Comparison of ENCODE assay signal across 21 cellular contexts in genomic region chr2:37602040-37602439, GRCh38.
DNase-seq lines count a peak whose midpoint lies in the region; ATAC-seq lines count a peak whose summit lies in the region.
"Had no signal": no experiment of that assay in that cellular context is flagged by ENCODE, and none has a peak within 500 bp of the region (broad histone marks: within the 10 kb centered on the region; RNA-seq: fewer than 3 reads in every experiment).

No MANE protein-coding gene starts in this region.

- H3K36me3 ChIP-seq in endocrine pancreas (ENCODE audit: control insufficient read depth, insufficient read depth, low read length): no peaks in the 10 kb centered on the region
- no peaks in the 10 kb centered on the region for H3K36me3 ChIP-seq in skeletal muscle satellite cell (ENCODE audit: insufficient read depth, low read length)
- H3K36me3 ChIP-seq: BE2C, esophagus muscularis mucosa, MG63, prostate gland had no signal

- no peaks in the 10 kb centered on the region for H3K9me3 ChIP-seq in T-helper 17 cell (ENCODE audit: control insufficient read depth, low read length, poor library complexity, severe bottlenecking)
- H3K9me3 ChIP-seq in endocrine pancreas (ENCODE audit: control insufficient read depth, low read length): no peaks in the 10 kb centered on the region
- no peaks in the 10 kb centered on the region for H3K9me3 ChIP-seq in skeletal muscle satellite cell (replicated peaks; ENCODE audit: low read length)
- H3K9me3 ChIP-seq: BE2C, prostate gland had no signal

- peak overlapping the region; percentile 61 for H3K4me2 ChIP-seq in skeletal muscle satellite cell (ENCODE audit: low read length)

- H3K27me3 Mint-ChIP-seq in activated T-cell treated with anti-CD3 and anti-CD28 coated beads, Interleukin-2, amount 50 U/mL, for 24 hours: no peaks in the 10 kb centered on the region
- H3K27me3 Mint-ChIP-seq in T-helper 17 cell: no peaks in the 10 kb centered on the region

- peak overlapping the region; percentile 65 for H3K27ac Mint-ChIP-seq in activated T-cell treated with anti-CD3 and anti-CD28 coated beads, Interleukin-2, amount 50 U/mL, for 24 hours
- H3K27ac Mint-ChIP-seq in T-helper 17 cell: peak overlapping the region; percentile 97

- no peaks in the 10 kb centered on the region for H3K27me3 ChIP-seq in endocrine pancreas (ENCODE audit: control insufficient read depth, insufficient read depth, low read length)
- H3K27me3 ChIP-seq in skeletal muscle satellite cell (ENCODE audit: control insufficient read depth, insufficient read depth, low read length): no peaks in the 10 kb centered on the region
- H3K27me3 ChIP-seq: BE2C, esophagus muscularis mucosa, MG63 had no signal

- peaks cover 29% of the 10 kb centered on the region for H3K36me3 Mint-ChIP-seq in activated T-cell treated with anti-CD3 and anti-CD28 coated beads, Interleukin-2, amount 50 U/mL, for 24 hours (ENCODE audit: low read depth)
- peaks cover 5% of the 10 kb centered on the region for H3K36me3 Mint-ChIP-seq in T-helper 17 cell (ENCODE audit: low read depth)

- no peak for ATAC-seq in T-helper 17 cell

- H3K4me3 Mint-ChIP-seq in activated T-cell treated with anti-CD3 and anti-CD28 coated beads, Interleukin-2, amount 50 U/mL, for 24 hours: peak overlapping the region; percentile 66
- H3K4me3 Mint-ChIP-seq in T-helper 17 cell: peak overlapping the region; percentile 91
- H3K4me3 Mint-ChIP-seq: neural crest cell had no signal

- H3K4me1 Mint-ChIP-seq in activated T-cell treated with anti-CD3 and anti-CD28 coated beads, Interleukin-2, amount 50 U/mL, for 24 hours (ENCODE audit: low read depth): peaks cover 54% of the 10 kb centered on the region
- peaks cover 24% of the 10 kb centered on the region for H3K4me1 Mint-ChIP-seq in T-helper 17 cell
- H3K4me1 Mint-ChIP-seq: neural crest cell had no signal

- H3K9ac ChIP-seq in endocrine pancreas (ENCODE audit: control insufficient read depth, insufficient read depth, low read length) (no peak overlapping the region), skeletal muscle satellite cell (ENCODE audit: low read depth, low read length) (peak overlapping the region; percentile 15)

- DNase-seq in activated T-cell treated with anti-CD3 and anti-CD28 coated beads, Interleukin-2, amount 50 U/mL, for 24 hours: no peak
- no peak for DNase-seq in activated T-cell treated with anti-CD3 and anti-CD28 coated beads, Interleukin-2, amount 50 U/mL, for 1 hour
- DNase-seq in T-helper 17 cell (no peak), SIG-M5 (lab: John Stamatoyannopoulos, UW) (no peak), amniotic stem cell (lab: John Stamatoyannopoulos, UW) (no peak)
- DNase-seq in central memory CD4-positive, alpha-beta T cell: no peak
- DNase-seq: activated gamma-delta T cell; aorta; BE2C; caudate nucleus; GDM1; GOT3; MG63; NCI-H1436; NCI-H526 treated with DMSO at 0.1 percent for 48 hours; stimulated activated CD4-positive, alpha-beta T cell treated with anti-CD3 and anti-CD28 coated beads, Interleukin-2, amount 100 ng/mL, for 48 hours had no signal

- H3K4me3 ChIP-seq in endocrine pancreas (ENCODE audit: control insufficient read depth, insufficient read depth, low read length): peak overlapping the region; percentile 95
- H3K4me3 ChIP-seq in skeletal muscle satellite cell (ENCODE audit: low read length): no peak overlapping the region
- H3K4me3 ChIP-seq: esophagus muscularis mucosa, MG63, prostate gland had no signal

- H3K9me3 Mint-ChIP-seq in activated T-cell treated with anti-CD3 and anti-CD28 coated beads, Interleukin-2, amount 50 U/mL, for 24 hours: peaks cover 15% of the 10 kb centered on the region

- H3K4me1 ChIP-seq in endocrine pancreas (ENCODE audit: control insufficient read depth, insufficient read depth, low read length) (peaks cover 14% of the 10 kb centered on the region), skeletal muscle satellite cell (ENCODE audit: control insufficient read depth, insufficient read depth, low read length) (peaks cover 20% of the 10 kb centered on the region)
- H3K4me1 ChIP-seq: BE2C, esophagus muscularis mucosa, prostate gland had no signal
